1 cellular context compared by ENCODE assay signal in the genomic region with DNA sequence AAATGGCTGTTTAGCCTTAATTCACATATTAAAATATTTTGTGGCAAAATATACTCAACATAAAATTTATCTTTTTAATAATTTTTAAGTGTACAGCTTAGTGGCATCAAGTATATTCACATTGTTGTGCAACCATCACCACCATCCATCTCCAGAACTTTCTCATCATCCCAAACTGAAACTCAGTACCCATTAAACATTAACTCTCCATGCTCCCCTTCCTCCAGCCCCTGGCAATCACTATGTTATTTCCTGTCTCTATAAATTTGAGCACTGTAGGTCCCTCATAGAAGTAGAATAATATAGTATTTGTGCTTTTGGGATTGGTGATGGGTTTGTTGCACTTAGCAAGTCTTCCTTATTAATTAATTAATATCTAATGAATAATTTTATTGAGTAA.
TF ChIP-seq lines count a peak whose summit lies in the region.

No MANE protein-coding gene starts in this region.

TF ChIP-seq in IMR-90, 13 proteins besides CTCF, POLR2A, EP300 and RAD21:
- TF ChIP-seq MXI1 (IDR thresholded peaks at IDR 0.05; ENCODE audit: borderline replicate concordance, low read depth, low read length): no peak
- TF ChIP-seq, protein P1, sequence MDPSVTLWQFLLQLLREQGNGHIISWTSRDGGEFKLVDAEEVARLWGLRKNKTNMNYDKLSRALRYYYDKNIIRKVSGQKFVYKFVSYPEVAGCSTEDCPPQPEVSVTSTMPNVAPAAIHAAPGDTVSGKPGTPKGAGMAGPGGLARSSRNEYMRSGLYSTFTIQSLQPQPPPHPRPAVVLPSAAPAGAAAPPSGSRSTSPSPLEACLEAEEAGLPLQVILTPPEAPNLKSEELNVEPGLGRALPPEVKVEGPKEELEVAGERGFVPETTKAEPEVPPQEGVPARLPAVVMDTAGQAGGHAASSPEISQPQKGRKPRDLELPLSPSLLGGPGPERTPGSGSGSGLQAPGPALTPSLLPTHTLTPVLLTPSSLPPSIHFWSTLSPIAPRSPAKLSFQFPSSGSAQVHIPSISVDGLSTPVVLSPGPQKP (IDR thresholded peaks at IDR 0.05; ENCODE audit: borderline replicate concordance, low read depth, low read length): no peak
- TF ChIP-seq, protein P2, sequence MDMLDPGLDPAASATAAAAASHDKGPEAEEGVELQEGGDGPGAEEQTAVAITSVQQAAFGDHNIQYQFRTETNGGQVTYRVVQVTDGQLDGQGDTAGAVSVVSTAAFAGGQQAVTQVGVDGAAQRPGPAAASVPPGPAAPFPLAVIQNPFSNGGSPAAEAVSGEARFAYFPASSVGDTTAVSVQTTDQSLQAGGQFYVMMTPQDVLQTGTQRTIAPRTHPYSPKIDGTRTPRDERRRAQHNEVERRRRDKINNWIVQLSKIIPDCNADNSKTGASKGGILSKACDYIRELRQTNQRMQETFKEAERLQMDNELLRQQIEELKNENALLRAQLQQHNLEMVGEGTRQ (IDR thresholded peaks at IDR 0.05; ENCODE audit: low read depth, low read length): no peak
- no peak for TF ChIP-seq RFX5 (IDR thresholded peaks at IDR 0.05; ENCODE audit: low read depth, low read length)
- TF ChIP-seq MAFK (IDR thresholded peaks at IDR 0.05; ENCODE audit: low read depth, low read length): no peak
- no peak for TF ChIP-seq NFE2L2 (IDR thresholded peaks at IDR 0.05; ENCODE audit: low read depth, low read length)
- TF ChIP-seq SMC3 (IDR thresholded peaks at IDR 0.05; ENCODE audit: low read depth, low read length): no peak
- TF ChIP-seq MAZ (IDR thresholded peaks at IDR 0.05; ENCODE audit: borderline replicate concordance, low read depth, low read length): no peak
